In the genomic region with DNA sequence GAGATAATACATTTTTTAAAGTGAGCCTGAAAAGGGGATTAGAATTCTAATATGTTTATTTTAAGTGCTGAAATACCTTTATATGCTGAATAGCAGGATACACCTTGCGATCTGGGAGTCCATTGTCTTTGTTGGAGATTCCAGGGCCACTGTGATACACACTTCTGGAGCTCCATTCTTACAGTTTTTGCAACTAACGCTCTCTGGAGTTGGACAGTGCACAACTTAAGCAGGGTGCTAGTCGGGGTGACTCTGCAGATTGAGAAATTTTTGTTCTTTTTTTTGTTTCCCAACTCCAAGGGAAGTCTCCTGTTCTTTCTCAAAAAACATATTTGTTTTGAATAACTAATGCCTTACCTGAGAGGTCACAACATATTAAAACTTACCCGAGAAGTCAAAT, we compare ENCODE assay signal across 40 cellular contexts. TPM values are rescaled to one million over a fixed set of nuclear protein-coding genes. Genes with fewer than 3 reads are reported as not detected.
"Had no signal": no experiment of that assay in that cellular context is flagged by ENCODE, and none has a peak within 500 bp of the region (broad histone marks: within the 10 kb centered on the region; RNA-seq: fewer than 3 reads in every experiment).

No MANE protein-coding gene starts in this region.

- H3K4me3 Mint-ChIP-seq: activated naive CD4-positive, alpha-beta T cell treated with anti-CD3 and anti-CD28 coated beads for 36 hours; activated naive CD4-positive, alpha-beta T cell treated with anti-CD3 and anti-CD28 coated beads, Interleukin-2, amount 10 ng/mL, durations not matched to agents 7 days and 5 days; activated naive CD4-positive, alpha-beta T cell treated with anti-CD3 and anti-CD28 coated beads, Interleukin-2, amount 50 U/mL, for 24 hours; activated naive CD8-positive, alpha-beta T cell; activated naive CD8-positive, alpha-beta T cell treated with anti-CD3 and anti-CD28 coated beads for 36 hours; activated naive CD8-positive, alpha-beta T cell treated with anti-CD3 and anti-CD28 coated beads, Interleukin-2, amount 10 ng/mL, durations not matched to agents 7 days and 5 days; activated naive CD8-positive, alpha-beta T cell treated with anti-CD3 and anti-CD28 coated beads, Interleukin-2, amount 50 U/mL, for 24 hours; activated T-cell treated with anti-CD3 and anti-CD28 coated beads, Interleukin-2, amount 50 U/mL, for 24 hours; activated T-cell treated with anti-CD3 and anti-CD28 coated beads, Interleukin-2, amount 50 U/mL, for 4 hours; activated T-cell treated with anti-CD3 and anti-CD28 coated beads, Interleukin-2, amount 50 U/mL, for 72 hours; activated T-helper 1 cell treated with anti-CD3 and anti-CD28 coated beads, Interleukin-12 subunit alpha, Interleukin-12 subunit beta, Interleukin-2, Interleukin-4 antibody, amounts not matched to agents 30 ng/mL and 10 ng/mL and 1 ng/mL, durations not matched to agents 14 hours and 24 hours and 36 hours; activated T-helper 17 cell treated with anti-CD3 and anti-CD28 coated beads, Interleukin-2, amount 50 U/mL, for 72 hours; brain; central memory CD8-positive, alpha-beta T cell had no signal

- H3K36me3 ChIP-seq: adrenal gland, ascending aorta, brain microvascular endothelial cell, breast epithelium, cardiac muscle cell had no signal

- DNase-seq: activated effector memory CD4-positive, alpha-beta T cell treated with anti-CD3 and anti-CD28 coated beads, Interleukin-2, amount 50 U/mL, for 16 hours; activated effector memory CD4-positive, alpha-beta T cell treated with Interleukin-2 at 50 U/mL for 16 hours; activated gamma-delta T cell; activated gamma-delta T cell treated with Interleukin-2 at 50 U/mL for 16 hours; activated naive CD4-positive, alpha-beta T cell; activated naive CD4-positive, alpha-beta T cell treated with anti-CD3 and anti-CD28 coated beads for 36 hours; activated naive CD4-positive, alpha-beta T cell treated with anti-CD3 and anti-CD28 coated beads, Interleukin-2, amount 10 ng/mL, durations not matched to agents 7 days and 5 days; activated naive CD4-positive, alpha-beta T cell treated with anti-CD3 and anti-CD28 coated beads, Interleukin-2, amount 50 U/mL, for 16 hours; activated naive CD4-positive, alpha-beta T cell treated with Interleukin-2 at 50 U/mL for 16 hours; activated naive CD8-positive, alpha-beta T cell treated with anti-CD3 and anti-CD28 coated beads for 36 hours; activated naive CD8-positive, alpha-beta T cell treated with anti-CD3 and anti-CD28 coated beads, Interleukin-2, amount 10 ng/mL, durations not matched to agents 7 days and 5 days; activated naive CD8-positive, alpha-beta T cell treated with anti-CD3 and anti-CD28 coated beads, Interleukin-2, amount 50 U/mL, for 24 hours; activated T-cell treated with anti-CD3 and anti-CD28 coated beads, Interleukin-2, amount 50 U/mL, for 1 hour; activated T-cell treated with anti-CD3 and anti-CD28 coated beads, Interleukin-2, amount 50 U/mL, for 24 hours; activated T-cell treated with anti-CD3 and anti-CD28 coated beads, Interleukin-2, amount 50 U/mL, for 4 hours; activated T-cell treated with anti-CD3 and anti-CD28 coated beads, Interleukin-2, amount 50 U/mL, for 48 hours; activated T-cell treated with anti-CD3 and anti-CD28 coated beads, Interleukin-2, amount 50 U/mL, for 72 hours; adrenal gland; amniotic stem cell; amygdala; anterior cingulate cortex; aorta; body of pancreas; brain microvascular endothelial cell; caudate nucleus; central memory CD4-positive, alpha-beta T cell; cerebellar nuclear complex had no signal

- H3K4me1 ChIP-seq: adrenal gland, ascending aorta, body of pancreas, breast epithelium had no signal

- ATAC-seq: activated naive CD4-positive, alpha-beta T cell treated with anti-CD3 and anti-CD28 coated beads, Interleukin-2, amount 50 U/mL, for 72 hours; activated naive CD8-positive, alpha-beta T cell treated with anti-CD3 and anti-CD28 coated beads, Interleukin-2, amount 50 U/mL, for 24 hours; activated T-cell treated with anti-CD3 and anti-CD28 coated beads, Interleukin-2, amount 50 U/mL, for 4 hours; activated T-cell treated with anti-CD3 and anti-CD28 coated beads, Interleukin-2, amount 50 U/mL, for 72 hours; activated T-helper 17 cell treated with anti-CD3 and anti-CD28 coated beads, Interleukin-2, amount 50 U/mL, for 72 hours; body of pancreas had no signal

- H3K27me3 Mint-ChIP-seq: brain had no signal

- H3K27me3 ChIP-seq: adrenal gland, ascending aorta, body of pancreas, brain microvascular endothelial cell, cardiac muscle cell had no signal

- H3K9me3 Mint-ChIP-seq: activated naive CD4-positive, alpha-beta T cell treated with anti-CD3 and anti-CD28 coated beads for 36 hours; activated naive CD4-positive, alpha-beta T cell treated with anti-CD3 and anti-CD28 coated beads, Interleukin-2, amount 10 ng/mL, durations not matched to agents 7 days and 5 days; activated naive CD4-positive, alpha-beta T cell treated with anti-CD3 and anti-CD28 coated beads, Interleukin-2, amount 50 U/mL, for 24 hours; activated naive CD4-positive, alpha-beta T cell treated with anti-CD3 and anti-CD28 coated beads, Interleukin-2, amount 50 U/mL, for 72 hours; activated naive CD8-positive, alpha-beta T cell treated with anti-CD3 and anti-CD28 coated beads for 36 hours; activated naive CD8-positive, alpha-beta T cell treated with anti-CD3 and anti-CD28 coated beads, Interleukin-2, amount 10 ng/mL, durations not matched to agents 7 days and 5 days; activated naive CD8-positive, alpha-beta T cell treated with anti-CD3 and anti-CD28 coated beads, Interleukin-2, amount 50 U/mL, for 24 hours; activated T-cell treated with anti-CD3 and anti-CD28 coated beads, Interleukin-2, amount 50 U/mL, for 24 hours; activated T-cell treated with anti-CD3 and anti-CD28 coated beads, Interleukin-2, amount 50 U/mL, for 4 hours; activated T-cell treated with anti-CD3 and anti-CD28 coated beads, Interleukin-2, amount 50 U/mL, for 72 hours; activated T-helper 1 cell treated with anti-CD3 and anti-CD28 coated beads, Interleukin-12 subunit alpha, Interleukin-12 subunit beta, Interleukin-2, Interleukin-4 antibody, amounts not matched to agents 30 ng/mL and 10 ng/mL and 1 ng/mL, durations not matched to agents 14 hours and 24 hours and 36 hours; activated T-helper 17 cell treated with anti-CD3 and anti-CD28 coated beads, Interleukin-2, amount 50 U/mL, for 72 hours; activated T-helper 2 cell treated with anti-CD3 and anti-CD28 coated beads, Interferon-gamma antibody, Interleukin-2, Interleukin-4, amounts not matched to agents 10 μg/mL and 5 μg/mL and 100 μg/mL, durations not matched to agents 14 hours and 24 hours and 36 hours; central memory CD8-positive, alpha-beta T cell had no signal

- H3K27ac Mint-ChIP-seq: activated naive CD4-positive, alpha-beta T cell treated with anti-CD3 and anti-CD28 coated beads for 36 hours; activated naive CD4-positive, alpha-beta T cell treated with anti-CD3 and anti-CD28 coated beads, Interleukin-2, amount 10 ng/mL, durations not matched to agents 7 days and 5 days; activated naive CD4-positive, alpha-beta T cell treated with anti-CD3 and anti-CD28 coated beads, Interleukin-2, amount 50 U/mL, for 24 hours; activated naive CD4-positive, alpha-beta T cell treated with anti-CD3 and anti-CD28 coated beads, Interleukin-2, amount 50 U/mL, for 72 hours; activated naive CD8-positive, alpha-beta T cell; activated naive CD8-positive, alpha-beta T cell treated with anti-CD3 and anti-CD28 coated beads for 36 hours; activated naive CD8-positive, alpha-beta T cell treated with anti-CD3 and anti-CD28 coated beads, Interleukin-2, amount 10 ng/mL, durations not matched to agents 7 days and 5 days; activated naive CD8-positive, alpha-beta T cell treated with anti-CD3 and anti-CD28 coated beads, Interleukin-2, amount 50 U/mL, for 24 hours; activated T-cell treated with anti-CD3 and anti-CD28 coated beads, Interleukin-2, amount 50 U/mL, for 24 hours; activated T-cell treated with anti-CD3 and anti-CD28 coated beads, Interleukin-2, amount 50 U/mL, for 72 hours; activated T-helper 1 cell treated with anti-CD3 and anti-CD28 coated beads, Interleukin-12 subunit alpha, Interleukin-12 subunit beta, Interleukin-2, Interleukin-4 antibody, amounts not matched to agents 30 ng/mL and 10 ng/mL and 1 ng/mL, durations not matched to agents 14 hours and 24 hours and 36 hours; activated T-helper 17 cell treated with anti-CD3 and anti-CD28 coated beads, Interleukin-2, amount 50 U/mL, for 72 hours; activated T-helper 2 cell treated with anti-CD3 and anti-CD28 coated beads, Interferon-gamma antibody, Interleukin-2, Interleukin-4, amounts not matched to agents 10 μg/mL and 5 μg/mL and 100 μg/mL, durations not matched to agents 14 hours and 24 hours and 36 hours; brain had no signal

- FAIRE-seq: astrocyte, bronchial epithelial cell had no signal

- H3K36me3 Mint-ChIP-seq: activated naive CD4-positive, alpha-beta T cell treated with anti-CD3 and anti-CD28 coated beads, Interleukin-2, amount 10 ng/mL, durations not matched to agents 7 days and 5 days; activated naive CD4-positive, alpha-beta T cell treated with anti-CD3 and anti-CD28 coated beads, Interleukin-2, amount 50 U/mL, for 24 hours; activated naive CD4-positive, alpha-beta T cell treated with anti-CD3 and anti-CD28 coated beads, Interleukin-2, amount 50 U/mL, for 72 hours; activated naive CD8-positive, alpha-beta T cell; activated naive CD8-positive, alpha-beta T cell treated with anti-CD3 and anti-CD28 coated beads for 36 hours; activated naive CD8-positive, alpha-beta T cell treated with anti-CD3 and anti-CD28 coated beads, Interleukin-2, amount 10 ng/mL, durations not matched to agents 7 days and 5 days; brain had no signal

- H3K27ac ChIP-seq: adrenal gland, ascending aorta, body of pancreas, brain microvascular endothelial cell, breast epithelium, cardiac muscle cell had no signal

- H3K4me1 Mint-ChIP-seq: activated naive CD4-positive, alpha-beta T cell treated with anti-CD3 and anti-CD28 coated beads, Interleukin-2, amount 10 ng/mL, durations not matched to agents 7 days and 5 days; activated naive CD4-positive, alpha-beta T cell treated with anti-CD3 and anti-CD28 coated beads, Interleukin-2, amount 50 U/mL, for 24 hours; activated naive CD8-positive, alpha-beta T cell treated with anti-CD3 and anti-CD28 coated beads for 36 hours; activated naive CD8-positive, alpha-beta T cell treated with anti-CD3 and anti-CD28 coated beads, Interleukin-2, amount 10 ng/mL, durations not matched to agents 7 days and 5 days; activated naive CD8-positive, alpha-beta T cell treated with anti-CD3 and anti-CD28 coated beads, Interleukin-2, amount 50 U/mL, for 24 hours; activated T-helper 17 cell treated with anti-CD3 and anti-CD28 coated beads, Interleukin-2, amount 50 U/mL, for 72 hours; central memory CD8-positive, alpha-beta T cell had no signal

- H3K9me3 ChIP-seq: adrenal gland, ascending aorta, body of pancreas, breast epithelium had no signal

- H3K4me3 ChIP-seq: adrenal gland, ascending aorta, body of pancreas, breast epithelium, cardiac muscle cell had no signal

RNA-seq across cellular contexts. Expression of a gene that starts 23.7 kb away (rescaled TPM):
- total RNA-seq: activated naive CD4-positive, alpha-beta T cell treated with anti-CD3 and anti-CD28 coated beads for 36 hours; activated naive CD8-positive, alpha-beta T cell treated with anti-CD3 and anti-CD28 coated beads for 36 hours; activated T-cell treated with anti-CD3 and anti-CD28 coated beads, Interleukin-2, amount 50 U/mL, for 4 hours; activated T-helper 1 cell treated with anti-CD3 and anti-CD28 coated beads, Interleukin-12 subunit alpha, Interleukin-12 subunit beta, Interleukin-2, Interleukin-4 antibody, amounts not matched to agents 30 ng/mL and 10 ng/mL and 1 ng/mL, durations not matched to agents 14 hours and 24 hours and 36 hours; ascending aorta; bronchial epithelial cell had no signal
